Comparison of ENCODE assay signal across 25 cellular contexts in the genomic region with DNA sequence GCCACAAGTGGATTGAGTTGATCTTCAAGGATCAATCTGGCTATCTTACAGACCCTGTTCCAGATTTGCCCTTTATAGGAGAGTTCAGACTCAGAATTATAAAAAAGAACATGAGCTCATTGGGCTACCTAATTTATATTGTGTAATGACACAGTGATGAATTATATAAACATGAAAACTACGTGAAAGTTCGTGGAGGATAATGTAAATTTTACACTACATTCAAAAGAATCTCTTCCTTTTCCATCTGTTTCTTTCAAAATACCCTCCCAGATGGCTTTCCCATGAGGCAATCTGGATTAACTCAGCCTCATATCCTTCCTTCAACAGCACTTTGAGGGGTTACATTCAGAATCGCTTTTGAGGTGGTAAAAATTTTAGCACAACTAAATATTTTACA.
DNase-seq lines count a peak whose midpoint lies in the region; ATAC-seq and TF ChIP-seq lines count a peak whose summit lies in the region.
"Had no signal": no experiment of that assay in that cellular context is flagged by ENCODE, and none has a peak within 500 bp of the region (broad histone marks: within the 10 kb centered on the region; RNA-seq: fewer than 3 reads in every experiment).

No MANE protein-coding gene starts in this region.

- ATAC-seq in Panc1 (no peak), lower lobe of right lung (no peak)
- ATAC-seq in stimulated activated naive B cell treated with anti-CD40 and anti-IgM and Interleukin-4, amounts not matched to agents 10 μg/mL and 1 μg/mL and 100 μg/mL, for 72 hours (replicated peaks) = no peak
- ATAC-seq: activated CD8-positive, alpha-beta T cell treated with anti-CD3 and anti-CD28 coated beads, Interleukin-2, amount 10 ng/mL, durations not matched to agents 7 days and 5 days; right cardiac atrium; T-helper 17 cell; WTC11 had no signal

- TF ChIP-seq CTCF in Panc1 (IDR thresholded peaks at IDR 0.05) = no peak
- TF ChIP-seq CTCF in osteocyte (IDR thresholded peaks at IDR 0.05) = no peak
- TF ChIP-seq CTCF in lower lobe of right lung (IDR thresholded peaks at IDR 0.05) = no peak

- DNase-seq in NCI-H524 (lab: John Stamatoyannopoulos, UW) (peak; percentile 8 to 57), NCI-H524 treated with DMSO at 0.1 percent for 48 hours (lab: John Stamatoyannopoulos, UW) (no peak), Panc1 (ENCODE audit: low read depth, low spot score) (no peak), fibroblast of gingiva (ENCODE audit: low read depth) (peak; percentile 56), osteocyte (ENCODE audit: extremely low spot score, unreplicated experiment) (no peak), lower lobe of right lung (no peak)
- no peak for DNase-seq in stimulated activated naive B cell treated with anti-CD40 and anti-IgM and Interleukin-4, amounts not matched to agents 10 μg/mL and 1 μg/mL and 100 μg/mL, for 72 hours
- no peak for DNase-seq in activated CD4-positive, alpha-beta T cell treated with anti-CD3 and anti-CD28 coated beads, Interleukin-2, amount 50 U/mL, for 1 hour
- DNase-seq: activated CD8-positive, alpha-beta T cell treated with anti-CD3 and anti-CD28 coated beads, Interleukin-2, amount 10 ng/mL, durations not matched to agents 7 days and 5 days; activated naive CD4-positive, alpha-beta T cell; activated T-cell treated with anti-CD3 and anti-CD28 coated beads, Interleukin-2, amount 50 U/mL, for 24 hours; aorta; cerebellar nuclear complex; COR-L47; endodermal cell; foreskin melanocyte; KBM-7; naive B cell; NCI-H187; occipital lobe; right cardiac atrium; stimulated activated CD4-positive, alpha-beta T cell treated with anti-CD3 and anti-CD28 coated beads, Interleukin-15, amount 100 ng/mL, for 24 hours; T-helper 17 cell had no signal

- in situ Hi-C loops in Panc1 (cut with HindIII; ENCODE audit: low pct_unique_long_range_greater_than_20kb, low sequenced_read_pairs) = no loop called here

- CTCF ChIA-PET in Panc1 (lab: Charles Lee) = no interaction called here

- H3K4me1 Mint-ChIP-seq in osteocyte (ENCODE audit: unreplicated experiment) = peaks cover 73% of the 10 kb centered on the region
- H3K4me1 Mint-ChIP-seq in stimulated activated naive B cell treated with anti-CD40 and anti-IgM and Interleukin-4, amounts not matched to agents 10 μg/mL and 1 μg/mL and 100 μg/mL, for 72 hours = peaks cover 0 to 6% of the 10 kb centered on the region in 2 donors
- H3K4me1 Mint-ChIP-seq: naive B cell, T-helper 17 cell had no signal

- peaks cover 21% of the 10 kb centered on the region for H3K36me3 Mint-ChIP-seq in osteocyte (ENCODE audit: unreplicated experiment)
- H3K36me3 Mint-ChIP-seq in stimulated activated naive B cell treated with anti-CD40 and anti-IgM and Interleukin-4, amounts not matched to agents 10 μg/mL and 1 μg/mL and 100 μg/mL, for 72 hours = no peaks in the 10 kb centered on the region
- H3K36me3 Mint-ChIP-seq: naive B cell had no signal

- H3K4me3 Mint-ChIP-seq in osteocyte (ENCODE audit: unreplicated experiment) = no peak overlapping the region
- no peak overlapping the region for H3K4me3 Mint-ChIP-seq in stimulated activated naive B cell treated with anti-CD40 and anti-IgM and Interleukin-4, amounts not matched to agents 10 μg/mL and 1 μg/mL and 100 μg/mL, for 72 hours
- H3K4me3 Mint-ChIP-seq: activated CD8-positive, alpha-beta T cell treated with anti-CD3 and anti-CD28 coated beads, Interleukin-2, amount 10 ng/mL, durations not matched to agents 7 days and 5 days; activated T-cell treated with anti-CD3 and anti-CD28 coated beads, Interleukin-2, amount 50 U/mL, for 24 hours; endodermal cell; naive B cell; T-helper 17 cell; WTC11 had no signal

- H3K36me3 ChIP-seq in Panc1 (ENCODE audit: control insufficient read depth, insufficient read depth, low read length) (peaks cover 6% of the 10 kb centered on the region; the same call in 1 of the 2 replicates), lower lobe of right lung (no peaks in the 10 kb centered on the region)
- H3K36me3 ChIP-seq: SJSA1 had no signal

- no TSS peak for BruUV-seq in Panc1 (replicated peaks; lab: Mats Ljungman, UMichigan)

- no peaks in the 10 kb centered on the region for H3K27me3 ChIP-seq in Panc1 (ENCODE audit: control insufficient read depth, insufficient read depth, low read length)
- no peaks in the 10 kb centered on the region for H3K27me3 ChIP-seq in lower lobe of right lung (ENCODE audit: low read depth)
- H3K27me3 ChIP-seq: SJSA1 had no signal

- H3K4me1 ChIP-seq in Panc1 (ENCODE audit: control insufficient read depth, insufficient read depth, low read length) (peaks cover 61% of the 10 kb centered on the region), lower lobe of right lung (peaks cover 4% of the 10 kb centered on the region)

- H3K27me3 Mint-ChIP-seq in osteocyte (ENCODE audit: unreplicated experiment) = no peaks in the 10 kb centered on the region
- no peaks in the 10 kb centered on the region for H3K27me3 Mint-ChIP-seq in stimulated activated naive B cell treated with anti-CD40 and anti-IgM and Interleukin-4, amounts not matched to agents 10 μg/mL and 1 μg/mL and 100 μg/mL, for 72 hours
- H3K27me3 Mint-ChIP-seq: naive B cell had no signal

- no peaks in the 10 kb centered on the region for H3K9me3 Mint-ChIP-seq in osteocyte (ENCODE audit: unreplicated experiment)
- H3K9me3 Mint-ChIP-seq in stimulated activated naive B cell treated with anti-CD40 and anti-IgM and Interleukin-4, amounts not matched to agents 10 μg/mL and 1 μg/mL and 100 μg/mL, for 72 hours = no peaks in the 10 kb centered on the region
- H3K9me3 Mint-ChIP-seq: activated T-cell treated with anti-CD3 and anti-CD28 coated beads, Interleukin-2, amount 50 U/mL, for 24 hours; endodermal cell; WTC11 had no signal

- no peaks in the 10 kb centered on the region for H3K9me3 ChIP-seq in Panc1 (ENCODE audit: control insufficient read depth, insufficient read depth, low read depth, low read length)
- no peaks in the 10 kb centered on the region for H3K9me3 ChIP-seq in lower lobe of right lung
- H3K9me3 ChIP-seq: SJSA1 had no signal

- H3K27ac Mint-ChIP-seq in osteocyte (ENCODE audit: unreplicated experiment) = peak overlapping the region; percentile 69
- no peak overlapping the region for H3K27ac Mint-ChIP-seq in stimulated activated naive B cell treated with anti-CD40 and anti-IgM and Interleukin-4, amounts not matched to agents 10 μg/mL and 1 μg/mL and 100 μg/mL, for 72 hours
- H3K27ac Mint-ChIP-seq: activated CD8-positive, alpha-beta T cell treated with anti-CD3 and anti-CD28 coated beads, Interleukin-2, amount 10 ng/mL, durations not matched to agents 7 days and 5 days; endodermal cell; naive B cell; T-helper 17 cell had no signal

- POLR2A ChIA-PET in Panc1 (lab: Charles Lee) = no interaction called here

- H3K27ac ChIP-seq in Panc1 (ENCODE audit: low read length) (peak overlapping the region; percentile 96), lower lobe of right lung (no peak overlapping the region)
- H3K27ac ChIP-seq: SJSA1 had no signal

- H3K4me3 ChIP-seq in Panc1 (ENCODE audit: low read depth in 2 of 2, low read length in 2 of 2) = no peak overlapping the region
- no peak overlapping the region for H3K4me3 ChIP-seq in lower lobe of right lung
- H3K4me3 ChIP-seq: SJSA1 had no signal

- intact Hi-C loops in Panc1 (cut with micrococcal nuclease; ENCODE audit: unreplicated experiment) (no loop called here), lower lobe of right lung (cut with DNase I) (no loop called here)

Comparison
In these comparisons a context has a peak if more than half of its experiments do, and no peak if none do; other contexts are left out.
1. DNase-seq: peak in NCI-H524 (2 of 2) and fibroblast of gingiva (single experiment); none in NCI-H524 treated with DMSO at 0.1 percent for 48 hours (single experiment), Panc1 (single experiment), osteocyte (single experiment), lower lobe of right lung (single experiment), stimulated activated naive B cell treated with anti-CD40 and anti-IgM and Interleukin-4, amounts not matched to agents 10 μg/mL and 1 μg/mL and 100 μg/mL, for 72 hours (single experiment) and activated CD4-positive, alpha-beta T cell treated with anti-CD3 and anti-CD28 coated beads, Interleukin-2, amount 50 U/mL, for 1 hour (single experiment).